In the genomic region with DNA sequence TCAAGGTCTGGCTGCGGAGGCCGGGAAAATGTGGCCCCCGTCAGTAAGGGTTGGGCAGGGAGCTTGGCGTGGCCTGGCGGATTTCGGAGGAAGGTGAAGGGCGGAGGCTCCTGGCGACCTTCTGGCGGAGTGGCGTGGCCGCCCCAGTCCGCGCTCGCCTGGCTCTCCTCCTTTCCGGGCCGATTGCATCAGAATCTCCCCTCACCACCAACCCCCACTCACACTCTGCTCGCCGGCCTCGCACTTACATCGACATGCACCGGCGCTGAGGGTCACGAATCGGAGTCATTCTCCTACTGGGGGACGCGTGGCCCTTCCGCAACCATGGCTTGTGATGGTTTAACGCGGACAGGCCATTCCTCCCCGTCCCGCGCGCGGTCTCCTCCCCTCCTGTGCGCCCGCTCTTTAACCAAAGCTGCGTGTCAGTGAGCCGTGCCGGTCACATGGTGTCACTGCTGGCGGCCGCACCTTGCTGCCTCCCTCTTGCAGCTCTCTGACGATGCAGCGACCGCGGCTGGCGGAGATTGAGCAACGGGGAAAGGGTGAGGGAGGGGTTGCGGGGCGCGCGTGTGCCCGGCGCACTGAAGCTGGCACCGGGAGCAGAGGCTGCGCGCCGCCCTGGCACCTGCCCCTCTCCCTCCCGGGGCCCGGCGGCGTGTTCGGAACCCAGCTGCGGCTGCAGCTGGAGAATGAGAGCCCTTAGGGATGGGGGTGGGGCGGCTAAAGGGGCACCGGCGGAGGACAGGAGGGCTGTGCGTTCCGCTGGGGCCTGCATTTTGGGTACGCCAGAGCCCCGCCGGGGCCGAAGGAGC, we compare ENCODE assay signal across 8 cellular contexts. TPM values are rescaled to one million over a fixed set of nuclear protein-coding genes. Genes with fewer than 3 reads are reported as not detected.
DNase-seq lines count a peak whose midpoint lies in the region; ATAC-seq and TF ChIP-seq lines count a peak whose summit lies in the region.

A gene (minus strand): TSS at position 427 of the 812 bp plus-strand sequence. CDS start 29,243 bp downstream, outside the sequence.

- H3K27ac ChIP-seq in SJCRH30 (peak within 1 kb of the TSS; percentile 80), parathyroid adenoma (peak within 1 kb of the TSS; percentile 96)

- peak; percentile 88 for ATAC-seq in Right ventricle myocardium inferior

- H3K27ac Mint-ChIP-seq in activated naive CD4-positive, alpha-beta T cell treated with anti-CD3 and anti-CD28 coated beads for 36 hours: no peak within 1 kb of the TSS
- H3K27ac Mint-ChIP-seq in type B pancreatic cell: no peak within 1 kb of the TSS

- intact Hi-C loops in activated naive CD4-positive, alpha-beta T cell treated with anti-CD3 and anti-CD28 coated beads for 36 hours (cut with micrococcal nuclease): loop anchor here (1.0 to 5.0 kb wide), 5 partner anchors 114 to 1123 kb away; no protein-coding TSS in a partner anchor
- intact Hi-C loops in Right ventricle myocardium inferior (cut with DNase I): loop anchor here (5.0 kb wide), 1 partner anchor 98 kb away; no protein-coding TSS in a partner anchor

- DNase-seq in H4 (ENCODE audit: low spot score) (peak; percentile 94), LoVo (ENCODE audit: low spot score) (peak; percentile 94), SJCRH30 (peak; percentile 86 to 88), Right ventricle myocardium inferior (ENCODE audit: missing footprints) (peak; percentile 95), type B pancreatic cell (ENCODE audit: extremely low spot score, unreplicated experiment) (peak; percentile 82)
- peak; percentile 92 for DNase-seq in activated naive CD4-positive, alpha-beta T cell treated with anti-CD3 and anti-CD28 coated beads for 36 hours

- peak within 1 kb of the TSS; percentile 89 for H3K4me2 ChIP-seq in parathyroid adenoma (ENCODE audit: low read length)

- peaks cover 22% of the 10 kb centered on the region for H3K4me1 ChIP-seq in ES-I3 (ENCODE audit: insufficient read depth, low read length)
- peaks cover 42% of the 10 kb centered on the region for H3K4me1 ChIP-seq in SJCRH30
- peaks cover 15% of the 10 kb centered on the region for H3K4me1 ChIP-seq in parathyroid adenoma

- H3K4me3 Mint-ChIP-seq in activated naive CD4-positive, alpha-beta T cell treated with anti-CD3 and anti-CD28 coated beads for 36 hours: no peak within 1 kb of the TSS
- H3K4me3 Mint-ChIP-seq in type B pancreatic cell: no peak within 1 kb of the TSS

- no peaks in the 10 kb centered on the region for H3K27me3 Mint-ChIP-seq in activated naive CD4-positive, alpha-beta T cell treated with anti-CD3 and anti-CD28 coated beads for 36 hours (ENCODE audit: low read depth)
- H3K27me3 Mint-ChIP-seq in type B pancreatic cell: no peaks in the 10 kb centered on the region

- TF ChIP-seq CTCF in parathyroid adenoma (IDR thresholded peaks at IDR 0.05) (peak; percentile 13), type B pancreatic cell (conservative IDR thresholded peaks at IDR 0.05) (no peak)

- H2AFZ ChIP-seq in parathyroid adenoma: peak within 1 kb of the TSS; percentile 97

- H3K9ac ChIP-seq in ES-I3 (ENCODE audit: low read depth, low read length) (peak within 1 kb of the TSS; percentile 99), parathyroid adenoma (peak within 1 kb of the TSS; percentile 82)

- H3K27me3 ChIP-seq in SJCRH30 (no peaks in the 10 kb centered on the region), parathyroid adenoma (ENCODE audit: control insufficient read depth, insufficient read depth, low read length) (no peaks in the 10 kb centered on the region)

- peak within 1 kb of the TSS; percentile 86 for H3K4me3 ChIP-seq in SJCRH30
- H3K4me3 ChIP-seq in parathyroid adenoma (ENCODE audit: low read depth, low read length): peak within 1 kb of the TSS; percentile 76

- no peaks in the 10 kb centered on the region for H3K9me3 Mint-ChIP-seq in activated naive CD4-positive, alpha-beta T cell treated with anti-CD3 and anti-CD28 coated beads for 36 hours
- H3K9me3 Mint-ChIP-seq in type B pancreatic cell: no peaks in the 10 kb centered on the region

- H3K36me3 ChIP-seq in ES-I3 (ENCODE audit: insufficient read depth, low read length): no peaks in the 10 kb centered on the region
- H3K36me3 ChIP-seq in SJCRH30: peaks cover 5% of the 10 kb centered on the region; the same call in 1 of the 2 replicates
- H3K36me3 ChIP-seq in parathyroid adenoma (ENCODE audit: control insufficient read depth, insufficient read depth, low read length): no peaks in the 10 kb centered on the region

- peaks cover 15% of the 10 kb centered on the region for H3K36me3 Mint-ChIP-seq in activated naive CD4-positive, alpha-beta T cell treated with anti-CD3 and anti-CD28 coated beads for 36 hours (ENCODE audit: low read depth)
- H3K36me3 Mint-ChIP-seq in type B pancreatic cell: no peaks in the 10 kb centered on the region

- H3K79me2 ChIP-seq in parathyroid adenoma: peaks cover 23% of the 10 kb centered on the region

- H3K9me3 ChIP-seq in ES-I3 (ENCODE audit: control insufficient read depth, insufficient read depth, low read length) (no peaks in the 10 kb centered on the region), SJCRH30 (replicated peaks) (no peaks in the 10 kb centered on the region), parathyroid adenoma (ENCODE audit: control insufficient read depth, low read length) (no peaks in the 10 kb centered on the region)

- peaks cover 34% of the 10 kb centered on the region for H3K4me1 Mint-ChIP-seq in activated naive CD4-positive, alpha-beta T cell treated with anti-CD3 and anti-CD28 coated beads for 36 hours (ENCODE audit: low read depth)
- peaks cover 4% of the 10 kb centered on the region for H3K4me1 Mint-ChIP-seq in type B pancreatic cell (ENCODE audit: unreplicated experiment)

- CTCF ChIA-PET in activated naive CD4-positive, alpha-beta T cell treated with anti-CD3 and anti-CD28 coated beads for 36 hours (lab: Charles Lee): interaction anchor here (0.9 to 1.9 kb wide), 4 partner anchors 50 to 54 kb away, joined by 3 to 7 read pairs (median 4); no protein-coding TSS in a partner anchor

RNA-seq across cellular contexts. Expression of the gene that starts here (rescaled TPM):
- 75.5 and 111 TPM in 2 replicates for total RNA-seq in H4 (2014; rRNA removed; shearing (Covaris generic))
- total RNA-seq in SJCRH30 (2014; rRNA removed; shearing (Covaris generic)): 167 and 195 TPM in 2 replicates
- total RNA-seq in activated naive CD4-positive, alpha-beta T cell treated with anti-CD3 and anti-CD28 coated beads for 36 hours: 100 to 1,000 TPM; 105 to 110 TPM
- 140 TPM for total RNA-seq in Right ventricle myocardium inferior
- total RNA-seq in type B pancreatic cell (ENCODE audit: low replicate concordance): 99.8 and 174 TPM in 2 replicates

Comparison
In these comparisons a context has a peak if more than half of its experiments do, and no peak if none do; other contexts are left out.
1. Peak in every context shown above with its lines: DNase-seq, ATAC-seq, H3K4me3 ChIP-seq and H3K27ac ChIP-seq.